Comparison of ENCODE assay signal across 1 cellular context in genomic region chr2:21057097-21057496, GRCh38.
A peak's percentile ranks its signal among the peaks of the same experiment; 100 is the strongest.
TF ChIP-seq lines count a peak whose summit lies in the region.

No MANE protein-coding gene starts in this region.

TF ChIP-seq in HepG2, 621 proteins besides CTCF, POLR2A, EP300 and RAD21 (continued from another document):
- TF ChIP-seq, protein P1, sequence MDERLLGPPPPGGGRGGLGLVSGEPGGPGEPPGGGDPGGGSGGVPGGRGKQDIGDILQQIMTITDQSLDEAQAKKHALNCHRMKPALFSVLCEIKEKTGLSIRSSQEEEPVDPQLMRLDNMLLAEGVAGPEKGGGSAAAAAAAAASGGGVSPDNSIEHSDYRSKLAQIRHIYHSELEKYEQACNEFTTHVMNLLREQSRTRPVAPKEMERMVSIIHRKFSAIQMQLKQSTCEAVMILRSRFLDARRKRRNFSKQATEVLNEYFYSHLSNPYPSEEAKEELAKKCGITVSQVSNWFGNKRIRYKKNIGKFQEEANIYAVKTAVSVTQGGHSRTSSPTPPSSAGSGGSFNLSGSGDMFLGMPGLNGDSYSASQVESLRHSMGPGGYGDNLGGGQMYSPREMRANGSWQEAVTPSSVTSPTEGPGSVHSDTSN (CRISPR knock-in tag; IDR thresholded peaks at IDR 0.05), result no peak
- 0 out of 2 replicates have a peak, but pooled peaks have one; percentile 4 for TF ChIP-seq ELF4 (CRISPR knock-in tag; IDR thresholded peaks at IDR 0.05; ENCODE audit: borderline replicate concordance)
- TF ChIP-seq, protein P2, sequence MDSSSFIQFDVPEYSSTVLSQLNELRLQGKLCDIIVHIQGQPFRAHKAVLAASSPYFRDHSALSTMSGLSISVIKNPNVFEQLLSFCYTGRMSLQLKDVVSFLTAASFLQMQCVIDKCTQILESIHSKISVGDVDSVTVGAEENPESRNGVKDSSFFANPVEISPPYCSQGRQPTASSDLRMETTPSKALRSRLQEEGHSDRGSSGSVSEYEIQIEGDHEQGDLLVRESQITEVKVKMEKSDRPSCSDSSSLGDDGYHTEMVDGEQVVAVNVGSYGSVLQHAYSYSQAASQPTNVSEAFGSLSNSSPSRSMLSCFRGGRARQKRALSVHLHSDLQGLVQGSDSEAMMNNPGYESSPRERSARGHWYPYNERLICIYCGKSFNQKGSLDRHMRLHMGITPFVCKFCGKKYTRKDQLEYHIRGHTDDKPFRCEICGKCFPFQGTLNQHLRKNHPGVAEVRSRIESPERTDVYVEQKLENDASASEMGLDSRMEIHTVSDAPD (CRISPR knock-in tag; IDR thresholded peaks at IDR 0.05), result no peak
- no peak for TF ChIP-seq ZNF460 (CRISPR knock-in tag; IDR thresholded peaks at IDR 0.05; ENCODE audit: borderline replicate concordance)
- TF ChIP-seq ZKSCAN1 (IDR thresholded peaks at IDR 0.05; ENCODE audit: low read length), result no peak
- no peak for TF ChIP-seq CBX2 (IDR thresholded peaks at IDR 0.05; ENCODE audit: low read depth, low read length)
- 0 out of 2 replicates have a peak, but pooled peaks have one; percentile 37 for TF ChIP-seq CBX2 (CRISPR knock-in tag; IDR thresholded peaks at IDR 0.05; ENCODE audit: low read depth)
- TF ChIP-seq CEBPB (IDR thresholded peaks at IDR 0.05; ENCODE audit: borderline replicate concordance, low read depth, low read length), result no peak
- TF ChIP-seq REXO4 (CRISPR knock-in tag; IDR thresholded peaks at IDR 0.05; ENCODE audit: borderline replicate concordance), result no peak
- TF ChIP-seq NONO (IDR thresholded peaks at IDR 0.05), result no peak
- TF ChIP-seq NONO (CRISPR knock-in tag; conservative IDR thresholded peaks at IDR 0.05), result no peak
- TF ChIP-seq ZNF124 (CRISPR knock-in tag; IDR thresholded peaks at IDR 0.05), result no peak
- no peak for TF ChIP-seq HHEX (CRISPR knock-in tag; IDR thresholded peaks at IDR 0.05)
